Comparison of ENCODE assay signal across 24 cellular contexts in the genomic region with DNA sequence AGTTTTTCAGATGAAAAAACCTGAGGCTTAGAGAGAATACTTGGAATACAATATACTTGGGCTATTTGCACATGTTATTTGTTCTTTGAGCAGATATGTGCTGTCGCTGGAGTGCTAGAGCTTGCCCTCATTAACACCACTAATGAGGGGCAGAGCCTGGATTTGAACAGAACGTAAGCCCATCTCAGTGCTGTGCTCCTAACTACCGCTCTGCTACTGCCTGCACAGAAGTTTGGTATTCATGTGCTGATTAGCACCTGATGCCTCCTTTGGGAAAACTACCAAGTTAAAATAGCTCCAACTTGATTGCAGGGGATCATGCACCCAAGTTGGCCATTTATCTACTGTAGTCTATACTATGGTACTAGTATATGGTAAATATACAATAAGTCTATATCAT. TPM values are rescaled to one million over a fixed set of nuclear protein-coding genes. Genes with fewer than 3 reads are reported as not detected.
DNase-seq lines count a peak whose midpoint lies in the region; ATAC-seq, FAIRE-seq and TF ChIP-seq lines count a peak whose summit lies in the region.
"Had no signal": no experiment of that assay in that cellular context is flagged by ENCODE, and none has a peak within 500 bp of the region (broad histone marks: within the 10 kb centered on the region; RNA-seq: fewer than 3 reads in every experiment).

No MANE protein-coding gene starts in this region.

- no peaks in the 10 kb centered on the region for H4K20me1 ChIP-seq in astrocyte (ENCODE audit: insufficient read depth, low read length)

- H3K4me1 Mint-ChIP-seq in astrocyte (ENCODE audit: low read depth, unreplicated experiment) = peaks cover 23% of the 10 kb centered on the region

- 98% methylated on average over 3 of the region's 3 CpGs for WGBS in esophagus muscularis mucosa
- no CpG with 5 or more reads among the region's 3 CpGs for WGBS in mesendoderm (ENCODE audit: extremely low coverage, insufficient coverage, low lambda C conversion rate)

- no peak overlapping the region for H3K56ac ChIP-seq in mesendoderm (ENCODE audit: low read length)

- peak; percentile 55 for FAIRE-seq in astrocyte (lab: Jason Lieb, UNC)
- FAIRE-seq: A204.1, D721Med, G401.6, GM12891, H54, HTR-8/SVneo, K562 had no signal

- peak; percentile 20 for ATAC-seq in left lung
- ATAC-seq in stimulated activated naive CD8-positive, alpha-beta T cell treated with anti-CD3 and anti-CD28 coated beads, Interleukin-15, Interleukin-2, amounts not matched to agents 100 U/mL and 50 U/mL, for 24 hours = no peak
- ATAC-seq in GM19023 (IDR thresholded peaks at IDR 0.05; ENCODE audit: unreplicated experiment) = no peak
- ATAC-seq: HCT116, K562 had no signal

- TF ChIP-seq CTCF in astrocyte (IDR thresholded peaks at IDR 0.05; ENCODE audit: insufficient read depth, low read depth, low read length) = no peak
- TF ChIP-seq CTCF in esophagus muscularis mucosa (IDR thresholded peaks at IDR 0.05) = no peak
- TF ChIP-seq CTCF in left lung (IDR thresholded peaks at IDR 0.05) = no peak

- H2BK5ac ChIP-seq in mesendoderm (ENCODE audit: low read length) = no peak overlapping the region

- H3K9ac ChIP-seq in astrocyte (ENCODE audit: low read length) = no peak overlapping the region
- no peak overlapping the region for H3K9ac ChIP-seq in mesendoderm (ENCODE audit: low read length)

- DNase-seq in NCI-H69 (lab: John Stamatoyannopoulos, UW) (peak; percentile 6), astrocyte (ENCODE audit: low read depth) (no peak), esophagus muscularis mucosa (ENCODE audit: extremely low spot score) (peak; percentile 10), left lung (no peak), mesendoderm (no peak), GOT3 (lab: John Stamatoyannopoulos, UW) (no peak)
- no peak for DNase-seq in stimulated activated naive CD8-positive, alpha-beta T cell treated with anti-CD3 and anti-CD28 coated beads, Interleukin-15, Interleukin-2, amounts not matched to agents 100 U/mL and 50 U/mL, for 24 hours
- DNase-seq: ACHN; BE2C; C1 segment of cervical spinal cord; CD4-positive, CD25-positive, alpha-beta regulatory T cell; CD8-positive, alpha-beta memory T cell; COR-L47; HFFc6; IMR-90 had no signal

- no peak overlapping the region for H4K5ac ChIP-seq in mesendoderm (ENCODE audit: low read length)

- H3K27me3 ChIP-seq in astrocyte (ENCODE audit: insufficient read depth, low read length) (no peaks in the 10 kb centered on the region), esophagus muscularis mucosa (no peaks in the 10 kb centered on the region), left lung (no peaks in the 10 kb centered on the region), mesendoderm (ENCODE audit: insufficient read depth, low read length, poor library complexity) (no peaks in the 10 kb centered on the region)
- H3K27me3 ChIP-seq: BE2C had no signal

- no peak overlapping the region for H3K4ac ChIP-seq in mesendoderm (ENCODE audit: low read depth, low read length)

- intact Hi-C loops in esophagus muscularis mucosa (cut with DNase I) = no loop called here
- intact Hi-C loops in left lung (cut with DNase I) = no loop called here

- H3K36me3 ChIP-seq in astrocyte (ENCODE audit: insufficient read depth, low read length) = no peaks in the 10 kb centered on the region
- H3K36me3 ChIP-seq in esophagus muscularis mucosa = no peaks in the 10 kb centered on the region
- H3K36me3 ChIP-seq in left lung = no peaks in the 10 kb centered on the region
- H3K36me3 ChIP-seq in mesendoderm (ENCODE audit: control insufficient read depth, insufficient read depth, low read length) = no peaks in the 10 kb centered on the region
- H3K36me3 ChIP-seq: BE2C had no signal

- H3K4me3 ChIP-seq in astrocyte (ENCODE audit: insufficient read depth, low read depth, low read length) (no peak overlapping the region), esophagus muscularis mucosa (no peak overlapping the region), left lung (no peak overlapping the region), mesendoderm (ENCODE audit: low read length) (no peak overlapping the region)
- H3K4me3 ChIP-seq: K562 had no signal

- TF ChIP-seq POLR2A in esophagus muscularis mucosa (IDR thresholded peaks at IDR 0.05; ENCODE audit: low read depth) = no peak

- H3K27ac Mint-ChIP-seq in astrocyte (ENCODE audit: unreplicated experiment) = no peak overlapping the region
- H3K27ac Mint-ChIP-seq: CD4-positive, CD25-positive, alpha-beta regulatory T cell; HFFc6 had no signal

- H2BK120ac ChIP-seq in mesendoderm (ENCODE audit: low read depth, low read length) = no peak overlapping the region

- H2BK15ac ChIP-seq in mesendoderm (replicated peaks; ENCODE audit: low read depth) = no peak overlapping the region

- no peaks in the 10 kb centered on the region for H3K27me3 Mint-ChIP-seq in astrocyte (ENCODE audit: low read depth, unreplicated experiment)

- H3K79me2 ChIP-seq in astrocyte (ENCODE audit: insufficient read depth, low read length) (no peaks in the 10 kb centered on the region), mesendoderm (ENCODE audit: control insufficient read depth, insufficient read depth, low read length) (no peaks in the 10 kb centered on the region)

- H3K18ac ChIP-seq in mesendoderm (ENCODE audit: low read length) = no peak overlapping the region

- H3K4me2 ChIP-seq in astrocyte (ENCODE audit: low read length) = no peak overlapping the region
- no peak overlapping the region for H3K4me2 ChIP-seq in mesendoderm (ENCODE audit: low read length)

- no peak overlapping the region for H2AFZ ChIP-seq in astrocyte (ENCODE audit: low read depth, low read length)

- H3K9me3 Mint-ChIP-seq in astrocyte (ENCODE audit: unreplicated experiment) = no peaks in the 10 kb centered on the region
- H3K9me3 Mint-ChIP-seq: CD4-positive, CD25-positive, alpha-beta regulatory T cell; CD8-positive, alpha-beta memory T cell had no signal

- no peak overlapping the region for H3K4me3 Mint-ChIP-seq in astrocyte (ENCODE audit: unreplicated experiment)
- H3K4me3 Mint-ChIP-seq: CD4-positive, CD25-positive, alpha-beta regulatory T cell; CD8-positive, alpha-beta memory T cell; HFFc6 had no signal

- H3K9me3 ChIP-seq in astrocyte (ENCODE audit: insufficient read depth, low read depth, low read length) = no peaks in the 10 kb centered on the region
- H3K9me3 ChIP-seq in esophagus muscularis mucosa = no peaks in the 10 kb centered on the region
- H3K9me3 ChIP-seq in left lung = no peaks in the 10 kb centered on the region
- H3K9me3 ChIP-seq: BE2C had no signal

- no peak for TF ChIP-seq EP300 in esophagus muscularis mucosa (IDR thresholded peaks at IDR 0.05)

- no peaks in the 10 kb centered on the region for H3K79me1 ChIP-seq in mesendoderm (ENCODE audit: low read length)

- no peak overlapping the region for H4K8ac ChIP-seq in mesendoderm (ENCODE audit: low read depth, low read length)

- H3K36me3 Mint-ChIP-seq in astrocyte (ENCODE audit: low read depth, unreplicated experiment) = peaks cover 6% of the 10 kb centered on the region
- H3K36me3 Mint-ChIP-seq: CD4-positive, CD25-positive, alpha-beta regulatory T cell; CD8-positive, alpha-beta memory T cell had no signal

- H3K27ac ChIP-seq in astrocyte (ENCODE audit: low read depth, low read length) = no peak overlapping the region
- H3K27ac ChIP-seq in esophagus muscularis mucosa (replicated peaks in 1 of 4) = no peak overlapping the region
- H3K27ac ChIP-seq in left lung = no peak overlapping the region
- H3K27ac ChIP-seq in mesendoderm (ENCODE audit: low read depth, low read length) = no peak overlapping the region

- no peak overlapping the region for H2AK5ac ChIP-seq in mesendoderm (ENCODE audit: low read length)

- H3K4me1 ChIP-seq in astrocyte (ENCODE audit: insufficient read depth, low read length) (peaks cover 4% of the 10 kb centered on the region), esophagus muscularis mucosa (no peaks in the 10 kb centered on the region), left lung (no peaks in the 10 kb centered on the region), mesendoderm (ENCODE audit: control insufficient read depth, low read depth, low read length) (peaks cover 6% of the 10 kb centered on the region)
- H3K4me1 ChIP-seq: BE2C had no signal

- H3K23ac ChIP-seq in mesendoderm (ENCODE audit: low read length) = no peak overlapping the region

RNA-seq across cellular contexts. Expression of gene GPR87, which starts 3.6 kb away (rescaled TPM):
- total RNA-seq in astrocyte (12.1 and 15.5 TPM in 2 replicates), esophagus muscularis mucosa (not detected), left lung (under 1 TPM; 0.52 to 0.85 TPM)
- 0.70 TPM for polyA plus RNA-seq in mesendoderm (2013, experiment 1 of 2)
- 0.55 TPM for polyA plus RNA-seq in mesendoderm (2013, experiment 2 of 2)
- total RNA-seq: CD4-positive, CD25-positive, alpha-beta regulatory T cell; HFFc6; K562 had no signal
- polyA plus RNA-seq: CD4-positive, CD25-positive, alpha-beta regulatory T cell; CD8-positive, alpha-beta memory T cell; K562 had no signal

RNA-seq across cellular contexts. Expression of gene P2RY13, which starts 16.4 kb away (rescaled TPM):
- total RNA-seq in astrocyte = not detected in 2 replicates
- 1 to 10 TPM in 3 of 4 donors, under 1 TPM in 1; 0.80 to 2.0 (median 1.4) TPM for total RNA-seq in esophagus muscularis mucosa
- 10 to 100 TPM in 1 of 2 donors, 1 to 10 TPM in 1; 2.2 to 16.4 TPM for total RNA-seq in left lung
- polyA plus RNA-seq in mesendoderm (2013, experiment 1 of 2) = not detected
- not detected for polyA plus RNA-seq in mesendoderm (2013, experiment 2 of 2)
- total RNA-seq: CD4-positive, CD25-positive, alpha-beta regulatory T cell; CD8-positive, alpha-beta memory T cell; HFFc6; IMR-90; K562 had no signal
- polyA plus RNA-seq: CD8-positive, alpha-beta memory T cell; IMR-90; K562 had no signal

RNA-seq across cellular contexts. Expression of gene P2RY14, which starts 34.6 kb away (rescaled TPM):
- total RNA-seq in astrocyte (0.11 TPM in 1 of 2 replicates, not detected in the other), esophagus muscularis mucosa (10 to 100 TPM in 3 of 4 donors, 1 to 10 TPM in 1; 3.0 to 14.2 (median 12.4) TPM), left lung (1 to 10 TPM; 2.4 to 3.6 TPM)
- polyA plus RNA-seq in mesendoderm (2013, experiment 1 of 2) = 0.01 TPM
- polyA plus RNA-seq in mesendoderm (2013, experiment 2 of 2) = 0.03 TPM
- total RNA-seq: HFFc6, IMR-90, K562 had no signal
- polyA plus RNA-seq: IMR-90, K562 had no signal

Comparison
In these comparisons a context has a peak if more than half of its experiments do, and no peak if none do; other contexts are left out.
1. DNase-seq: peak in NCI-H69 (single experiment) and esophagus muscularis mucosa (single experiment); none in astrocyte (single experiment), left lung (0 of 2), stimulated activated naive CD8-positive, alpha-beta T cell treated with anti-CD3 and anti-CD28 coated beads, Interleukin-15, Interleukin-2, amounts not matched to agents 100 U/mL and 50 U/mL, for 24 hours (single experiment), mesendoderm (single experiment) and GOT3 (single experiment).